9 cellular contexts compared by ENCODE assay signal in genomic region chr2:79887747-79888374, GRCh38.
DNase-seq lines count a peak whose midpoint lies in the region; TF ChIP-seq lines count a peak whose summit lies in the region.
"Had no signal": no experiment of that assay in that cellular context is flagged by ENCODE, and none has a peak within 500 bp of the region (broad histone marks: within the 10 kb centered on the region; RNA-seq: fewer than 3 reads in every experiment).

No MANE protein-coding gene starts in this region.

- no peaks in the 10 kb centered on the region for H3K9me2 ChIP-seq in hepatocyte (replicated peaks; ENCODE audit: insufficient read depth)

- no peak overlapping the region for H2AFZ ChIP-seq in hepatocyte

- POLR2A ChIA-PET in AG04449 (lab: Yijun Ruan, JAX): no interaction called here

- no peaks in the 10 kb centered on the region for H4K20me1 ChIP-seq in hepatocyte (ENCODE audit: insufficient read depth, poor library complexity, severe bottlenecking)

- CTCF ChIA-PET in AG04449 (lab: Yijun Ruan, JAX): interaction anchor here (0.7 to 1.8 kb wide), 5 partner anchors 10 to 226 kb away, joined by 3 to 8 read pairs (median 4); no protein-coding TSS in a partner anchor

- H3K4me1 ChIP-seq in hepatocyte (ENCODE audit: insufficient read depth): peaks cover 4% of the 10 kb centered on the region

- peak; percentile 36 for TF ChIP-seq CTCF in AG04449 (IDR thresholded peaks at IDR 0.05; ENCODE audit: insufficient read depth, low read length, missing control alignments)
- peak; percentile 89 for TF ChIP-seq CTCF in HFFc6 (IDR thresholded peaks at IDR 0.05)
- TF ChIP-seq CTCF in WI38 (IDR thresholded peaks at IDR 0.05; ENCODE audit: low read depth, low read length): peak; percentile 36; the same call in 1 of the 2 replicates
- TF ChIP-seq CTCF in hepatocyte (IDR thresholded peaks at IDR 0.05; ENCODE audit: poor library complexity): peak; percentile 83

- DNase-seq in AG04449 (ENCODE audit: low read depth, low spot score) (peak; percentile 19), ELF-1 (ENCODE audit: low read depth, low spot score) (peak; percentile 20), HFFc6 (peak; percentile 51), NCI-H1694 treated with DMSO at 0.1 percent for 48 hours (lab: John Stamatoyannopoulos, UW) (peak; percentile 60), hepatocyte (ENCODE audit: low spot score) (peak; percentile 71), superior temporal gyrus (ENCODE audit: extremely low spot score) (peak; percentile 93), immature natural killer cell (no peak)

- H3K4me3 Mint-ChIP-seq in HFFc6 (no peak overlapping the region), immature natural killer cell (no peak overlapping the region)
- H3K4me3 Mint-ChIP-seq: naive thymus-derived CD8-positive, alpha-beta T cell had no signal

- no peaks in the 10 kb centered on the region for H3K36me3 ChIP-seq in hepatocyte (replicated peaks; ENCODE audit: insufficient read depth, low read depth)

- H3K27me3 ChIP-seq in hepatocyte: peaks cover 5% of the 10 kb centered on the region

- H3K4me3 ChIP-seq in AG04449 (ENCODE audit: low read depth, low read length) (no peak overlapping the region), WI38 (ENCODE audit: low read depth, low read length) (no peak overlapping the region), hepatocyte (no peak overlapping the region)

- H3K9me3 ChIP-seq in hepatocyte (ENCODE audit: low read depth): no peaks in the 10 kb centered on the region

- H3K27me3 Mint-ChIP-seq in HFFc6 (ENCODE audit: insufficient read depth) (peaks cover 3% of the 10 kb centered on the region; the same call in 1 of the 2 replicates), immature natural killer cell (ENCODE audit: low read depth in 3 of 3) (peaks cover 0 to 2% (median 0%) of the 10 kb centered on the region in 3 donors)

- H3K4me2 ChIP-seq in hepatocyte: no peak overlapping the region

- H3K9me3 Mint-ChIP-seq in HFFc6 (no peaks in the 10 kb centered on the region), immature natural killer cell (peaks cover 2 to 23% (median 11%) of the 10 kb centered on the region in 6 donors)

- H3K27ac Mint-ChIP-seq in HFFc6: no peak overlapping the region
- H3K27ac Mint-ChIP-seq in immature natural killer cell: no peak overlapping the region
- H3K27ac Mint-ChIP-seq: naive thymus-derived CD8-positive, alpha-beta T cell had no signal

- no peaks in the 10 kb centered on the region for H3K79me2 ChIP-seq in hepatocyte

- H3K4me1 Mint-ChIP-seq in HFFc6 (ENCODE audit: low read depth) (no peaks in the 10 kb centered on the region), immature natural killer cell (no peaks in the 10 kb centered on the region)
- H3K4me1 Mint-ChIP-seq: naive thymus-derived CD8-positive, alpha-beta T cell had no signal

- WGBS in hepatocyte (ENCODE audit: low lambda C conversion rate, missing lambda C conversion rate): 34% methylated on average over 7 of the region's 7 CpGs

- no peaks in the 10 kb centered on the region for H3K36me3 Mint-ChIP-seq in HFFc6 (ENCODE audit: low read depth)
- no peaks in the 10 kb centered on the region for H3K36me3 Mint-ChIP-seq in immature natural killer cell
- H3K36me3 Mint-ChIP-seq: naive thymus-derived CD8-positive, alpha-beta T cell had no signal

- H3K27ac ChIP-seq in hepatocyte: no peak overlapping the region

Comparison
In these comparisons a context has a peak if more than half of its experiments do, and no peak if none do; other contexts are left out.
1. DNase-seq: peak in AG04449 (single experiment), ELF-1 (single experiment), HFFc6 (single experiment), NCI-H1694 treated with DMSO at 0.1 percent for 48 hours (single experiment), hepatocyte (single experiment) and superior temporal gyrus (single experiment); none in immature natural killer cell (0 of 3).
2. CTCF ChIP-seq: peak in every context shown above with its lines; median percentile 89 in HFFc6; 83 in hepatocyte; 36 in AG04449; 36 in WI38.